Comparison of ENCODE assay signal across 2 cellular contexts in genomic region chr6:140849441-140849840, GRCh38.
TF ChIP-seq lines count a peak whose summit lies in the region.

No MANE protein-coding gene starts in this region.

TF ChIP-seq in IMR-90, 13 proteins besides CTCF, POLR2A, EP300 and RAD21 (continued from another document):
- TF ChIP-seq, protein P1, sequence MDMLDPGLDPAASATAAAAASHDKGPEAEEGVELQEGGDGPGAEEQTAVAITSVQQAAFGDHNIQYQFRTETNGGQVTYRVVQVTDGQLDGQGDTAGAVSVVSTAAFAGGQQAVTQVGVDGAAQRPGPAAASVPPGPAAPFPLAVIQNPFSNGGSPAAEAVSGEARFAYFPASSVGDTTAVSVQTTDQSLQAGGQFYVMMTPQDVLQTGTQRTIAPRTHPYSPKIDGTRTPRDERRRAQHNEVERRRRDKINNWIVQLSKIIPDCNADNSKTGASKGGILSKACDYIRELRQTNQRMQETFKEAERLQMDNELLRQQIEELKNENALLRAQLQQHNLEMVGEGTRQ (IDR thresholded peaks at IDR 0.05; ENCODE audit: low read depth, low read length), result no peak
- TF ChIP-seq, protein P2, sequence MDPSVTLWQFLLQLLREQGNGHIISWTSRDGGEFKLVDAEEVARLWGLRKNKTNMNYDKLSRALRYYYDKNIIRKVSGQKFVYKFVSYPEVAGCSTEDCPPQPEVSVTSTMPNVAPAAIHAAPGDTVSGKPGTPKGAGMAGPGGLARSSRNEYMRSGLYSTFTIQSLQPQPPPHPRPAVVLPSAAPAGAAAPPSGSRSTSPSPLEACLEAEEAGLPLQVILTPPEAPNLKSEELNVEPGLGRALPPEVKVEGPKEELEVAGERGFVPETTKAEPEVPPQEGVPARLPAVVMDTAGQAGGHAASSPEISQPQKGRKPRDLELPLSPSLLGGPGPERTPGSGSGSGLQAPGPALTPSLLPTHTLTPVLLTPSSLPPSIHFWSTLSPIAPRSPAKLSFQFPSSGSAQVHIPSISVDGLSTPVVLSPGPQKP (IDR thresholded peaks at IDR 0.05; ENCODE audit: borderline replicate concordance, low read depth, low read length), result no peak
- TF ChIP-seq NFE2L2 (IDR thresholded peaks at IDR 0.05; ENCODE audit: low read depth, low read length) (no peak), CEBPB (IDR thresholded peaks at IDR 0.05; ENCODE audit: low read depth, low read length) (no peak), SMC3 (IDR thresholded peaks at IDR 0.05; ENCODE audit: low read depth, low read length) (no peak)

TF ChIP-seq in endothelial cell of umbilical vein, 7 proteins besides CTCF, POLR2A, EP300 and RAD21 (continued from another document):
- TF ChIP-seq, protein P3, sequence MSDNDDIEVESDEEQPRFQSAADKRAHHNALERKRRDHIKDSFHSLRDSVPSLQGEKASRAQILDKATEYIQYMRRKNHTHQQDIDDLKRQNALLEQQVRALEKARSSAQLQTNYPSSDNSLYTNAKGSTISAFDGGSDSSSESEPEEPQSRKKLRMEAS (IDR thresholded peaks at IDR 0.05; ENCODE audit: insufficient read depth, insufficient read length), result no peak
- no peak for TF ChIP-seq POLR2AphosphoS5 (IDR thresholded peaks at IDR 0.05; ENCODE audit: insufficient read depth, low read depth, low read length)
